1 cellular context compared by ENCODE assay signal in the genomic region with DNA sequence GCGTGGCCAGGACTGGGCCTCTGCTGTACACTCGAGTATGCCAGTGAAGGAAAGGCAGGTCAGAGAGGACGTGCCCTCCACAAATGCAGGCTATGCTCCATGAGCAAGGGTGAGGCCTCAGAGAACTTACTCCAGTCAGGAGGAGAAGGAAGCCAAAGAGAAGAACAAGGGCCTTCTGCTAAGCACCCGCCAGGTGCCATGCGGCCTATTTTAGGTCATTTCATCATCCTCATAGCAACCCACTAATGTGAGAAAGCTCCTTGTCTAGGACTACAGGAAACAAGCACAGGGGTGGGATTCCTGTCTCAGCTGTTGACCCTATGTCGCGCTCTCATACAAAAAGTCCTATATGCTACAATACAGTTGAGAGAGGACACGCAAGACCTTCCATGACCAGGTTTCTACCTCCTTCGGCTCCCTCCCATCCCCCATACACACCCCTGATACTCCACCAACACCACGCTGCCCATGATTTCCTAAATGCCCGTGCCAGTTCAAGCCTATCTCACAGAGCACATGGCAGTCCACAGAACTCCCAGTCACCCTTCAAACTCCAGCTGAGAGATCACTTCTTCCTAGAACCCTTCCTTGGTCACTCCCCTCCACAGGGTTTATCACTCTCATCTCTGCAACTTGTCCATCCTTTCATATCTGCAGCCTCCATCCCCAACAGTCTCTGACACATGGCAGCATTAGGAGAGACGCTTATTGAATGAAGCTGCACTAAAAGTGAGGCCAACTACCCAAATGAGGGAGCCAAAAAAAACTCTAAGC.
TF ChIP-seq lines count a peak whose summit lies in the region.

No MANE protein-coding gene starts in this region.

TF ChIP-seq in K562, 482 proteins besides CTCF, POLR2A, EP300 and RAD21 (continued from another document and continues in another):
- TF ChIP-seq SAFB2 (IDR thresholded peaks at IDR 0.05; ENCODE audit: borderline replicate concordance, low read depth, low read length, severe bottlenecking) = no peak
- no peak for TF ChIP-seq ZNF121 (CRISPR knock-in tag; conservative IDR thresholded peaks at IDR 0.05)
- no peak for TF ChIP-seq ELF1 (tag; IDR thresholded peaks at IDR 0.05)
- no peak for TF ChIP-seq CSDE1 (IDR thresholded peaks at IDR 0.05)
- TF ChIP-seq, protein P1, sequence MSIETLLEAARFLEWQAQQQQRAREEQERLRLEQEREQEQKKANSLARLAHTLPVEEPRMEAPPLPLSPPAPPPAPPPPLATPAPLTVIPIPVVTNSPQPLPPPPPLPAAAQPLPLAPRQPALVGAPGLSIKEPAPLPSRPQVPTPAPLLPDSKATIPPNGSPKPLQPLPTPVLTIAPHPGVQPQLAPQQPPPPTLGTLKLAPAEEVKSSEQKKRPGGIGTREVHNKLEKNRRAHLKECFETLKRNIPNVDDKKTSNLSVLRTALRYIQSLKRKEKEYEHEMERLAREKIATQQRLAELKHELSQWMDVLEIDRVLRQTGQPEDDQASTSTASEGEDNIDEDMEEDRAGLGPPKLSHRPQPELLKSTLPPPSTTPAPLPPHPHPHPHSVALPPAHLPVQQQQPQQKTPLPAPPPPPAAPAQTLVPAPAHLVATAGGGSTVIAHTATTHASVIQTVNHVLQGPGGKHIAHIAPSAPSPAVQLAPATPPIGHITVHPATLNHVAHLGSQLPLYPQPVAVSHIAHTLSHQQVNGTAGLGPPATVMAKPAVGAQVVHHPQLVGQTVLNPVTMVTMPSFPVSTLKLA (conservative IDR thresholded peaks at IDR 0.05) = peak; percentile 59 to 82
- no peak for TF ChIP-seq CBX8 (IDR thresholded peaks at IDR 0.05; ENCODE audit: borderline replicate concordance, extremely low read depth, low read depth, low read length, poor library complexity, severe bottlenecking)
- TF ChIP-seq, protein P2, sequence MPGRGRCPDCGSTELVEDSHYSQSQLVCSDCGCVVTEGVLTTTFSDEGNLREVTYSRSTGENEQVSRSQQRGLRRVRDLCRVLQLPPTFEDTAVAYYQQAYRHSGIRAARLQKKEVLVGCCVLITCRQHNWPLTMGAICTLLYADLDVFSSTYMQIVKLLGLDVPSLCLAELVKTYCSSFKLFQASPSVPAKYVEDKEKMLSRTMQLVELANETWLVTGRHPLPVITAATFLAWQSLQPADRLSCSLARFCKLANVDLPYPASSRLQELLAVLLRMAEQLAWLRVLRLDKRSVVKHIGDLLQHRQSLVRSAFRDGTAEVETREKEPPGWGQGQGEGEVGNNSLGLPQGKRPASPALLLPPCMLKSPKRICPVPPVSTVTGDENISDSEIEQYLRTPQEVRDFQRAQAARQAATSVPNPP (IDR thresholded peaks at IDR 0.05; ENCODE audit: borderline replicate concordance, insufficient read depth, insufficient read length) = no peak
- TF ChIP-seq, protein P3, sequence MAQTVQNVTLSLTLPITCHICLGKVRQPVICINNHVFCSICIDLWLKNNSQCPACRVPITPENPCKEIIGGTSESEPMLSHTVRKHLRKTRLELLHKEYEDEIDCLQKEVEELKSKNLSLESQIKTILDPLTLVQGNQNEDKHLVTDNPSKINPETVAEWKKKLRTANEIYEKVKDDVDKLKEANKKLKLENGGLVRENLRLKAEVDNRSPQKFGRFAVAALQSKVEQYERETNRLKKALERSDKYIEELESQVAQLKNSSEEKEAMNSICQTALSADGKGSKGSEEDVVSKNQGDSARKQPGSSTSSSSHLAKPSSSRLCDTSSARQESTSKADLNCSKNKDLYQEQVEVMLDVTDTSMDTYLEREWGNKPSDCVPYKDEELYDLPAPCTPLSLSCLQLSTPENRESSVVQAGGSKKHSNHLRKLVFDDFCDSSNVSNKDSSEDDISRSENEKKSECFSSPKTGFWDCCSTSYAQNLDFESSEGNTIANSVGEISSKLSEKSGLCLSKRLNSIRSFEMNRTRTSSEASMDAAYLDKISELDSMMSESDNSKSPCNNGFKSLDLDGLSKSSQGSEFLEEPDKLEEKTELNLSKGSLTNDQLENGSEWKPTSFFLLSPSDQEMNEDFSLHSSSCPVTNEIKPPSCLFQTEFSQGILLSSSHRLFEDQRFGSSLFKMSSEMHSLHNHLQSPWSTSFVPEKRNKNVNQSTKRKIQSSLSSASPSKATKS (CRISPR knock-in tag; IDR thresholded peaks at IDR 0.05) = no peak
- no peak for TF ChIP-seq HLTF (IDR thresholded peaks at IDR 0.05)
- no peak for TF ChIP-seq ZNF232 (CRISPR knock-in tag; IDR thresholded peaks at IDR 0.05)
- peak; percentile 87 for TF ChIP-seq EP400 (IDR thresholded peaks at IDR 0.05)
- no peak for TF ChIP-seq FUS (optimal IDR thresholded peaks at IDR 0.05; ENCODE audit: low read depth, low read length)
- no peak for TF ChIP-seq MTF1 (CRISPR knock-in tag; IDR thresholded peaks at IDR 0.05; ENCODE audit: borderline replicate concordance)
- TF ChIP-seq, protein P4, sequence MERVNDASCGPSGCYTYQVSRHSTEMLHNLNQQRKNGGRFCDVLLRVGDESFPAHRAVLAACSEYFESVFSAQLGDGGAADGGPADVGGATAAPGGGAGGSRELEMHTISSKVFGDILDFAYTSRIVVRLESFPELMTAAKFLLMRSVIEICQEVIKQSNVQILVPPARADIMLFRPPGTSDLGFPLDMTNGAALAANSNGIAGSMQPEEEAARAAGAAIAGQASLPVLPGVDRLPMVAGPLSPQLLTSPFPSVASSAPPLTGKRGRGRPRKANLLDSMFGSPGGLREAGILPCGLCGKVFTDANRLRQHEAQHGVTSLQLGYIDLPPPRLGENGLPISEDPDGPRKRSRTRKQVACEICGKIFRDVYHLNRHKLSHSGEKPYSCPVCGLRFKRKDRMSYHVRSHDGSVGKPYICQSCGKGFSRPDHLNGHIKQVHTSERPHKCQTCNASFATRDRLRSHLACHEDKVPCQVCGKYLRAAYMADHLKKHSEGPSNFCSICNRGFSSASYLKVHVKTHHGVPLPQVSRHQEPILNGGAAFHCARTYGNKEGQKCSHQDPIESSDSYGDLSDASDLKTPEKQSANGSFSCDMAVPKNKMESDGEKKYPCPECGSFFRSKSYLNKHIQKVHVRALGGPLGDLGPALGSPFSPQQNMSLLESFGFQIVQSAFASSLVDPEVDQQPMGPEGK (CRISPR knock-in tag; IDR thresholded peaks at IDR 0.05; ENCODE audit: borderline replicate concordance) = no peak
- peak in 1 of 2 experiments; percentile 44; a peak in 1 of 4 replicates for TF ChIP-seq TBL1XR1 (IDR thresholded peaks at IDR 0.05; ENCODE audit: low read length in 2 of 2)
- TF ChIP-seq, protein P5, sequence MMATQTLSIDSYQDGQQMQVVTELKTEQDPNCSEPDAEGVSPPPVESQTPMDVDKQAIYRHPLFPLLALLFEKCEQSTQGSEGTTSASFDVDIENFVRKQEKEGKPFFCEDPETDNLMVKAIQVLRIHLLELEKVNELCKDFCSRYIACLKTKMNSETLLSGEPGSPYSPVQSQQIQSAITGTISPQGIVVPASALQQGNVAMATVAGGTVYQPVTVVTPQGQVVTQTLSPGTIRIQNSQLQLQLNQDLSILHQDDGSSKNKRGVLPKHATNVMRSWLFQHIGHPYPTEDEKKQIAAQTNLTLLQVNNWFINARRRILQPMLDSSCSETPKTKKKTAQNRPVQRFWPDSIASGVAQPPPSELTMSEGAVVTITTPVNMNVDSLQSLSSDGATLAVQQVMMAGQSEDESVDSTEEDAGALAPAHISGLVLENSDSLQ (IDR thresholded peaks at IDR 0.05) = peak; percentile 77
- TF ChIP-seq, protein P6, sequence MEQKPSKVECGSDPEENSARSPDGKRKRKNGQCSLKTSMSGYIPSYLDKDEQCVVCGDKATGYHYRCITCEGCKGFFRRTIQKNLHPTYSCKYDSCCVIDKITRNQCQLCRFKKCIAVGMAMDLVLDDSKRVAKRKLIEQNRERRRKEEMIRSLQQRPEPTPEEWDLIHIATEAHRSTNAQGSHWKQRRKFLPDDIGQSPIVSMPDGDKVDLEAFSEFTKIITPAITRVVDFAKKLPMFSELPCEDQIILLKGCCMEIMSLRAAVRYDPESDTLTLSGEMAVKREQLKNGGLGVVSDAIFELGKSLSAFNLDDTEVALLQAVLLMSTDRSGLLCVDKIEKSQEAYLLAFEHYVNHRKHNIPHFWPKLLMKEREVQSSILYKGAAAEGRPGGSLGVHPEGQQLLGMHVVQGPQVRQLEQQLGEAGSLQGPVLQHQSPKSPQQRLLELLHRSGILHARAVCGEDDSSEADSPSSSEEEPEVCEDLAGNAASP (IDR thresholded peaks at IDR 0.05) = no peak
- no peak for TF ChIP-seq TOE1 (IDR thresholded peaks at IDR 0.05; ENCODE audit: borderline replicate concordance)
- no peak for TF ChIP-seq TOE1 (CRISPR knock-in tag; IDR thresholded peaks at IDR 0.05; ENCODE audit: borderline replicate concordance, low read depth)
- peak; percentile 69 for TF ChIP-seq SMAD4 (CRISPR knock-in tag; conservative IDR thresholded peaks at IDR 0.05)
- TF ChIP-seq TEAD4 (IDR thresholded peaks at IDR 0.05; ENCODE audit: low read length) = peak; percentile 52
- TF ChIP-seq TEAD4 (CRISPR knock-in tag; IDR thresholded peaks at IDR 0.05; ENCODE audit: borderline replicate concordance) = no peak
- no peak for TF ChIP-seq ZNF764 (CRISPR knock-in tag; IDR thresholded peaks at IDR 0.05; ENCODE audit: low read depth)
- no peak for TF ChIP-seq ZNF507 (tag; conservative IDR thresholded peaks at IDR 0.05)
- TF ChIP-seq TEAD2 (tag; IDR thresholded peaks at IDR 0.05) = no peak
- TF ChIP-seq ZBTB7A (IDR thresholded peaks at IDR 0.05; ENCODE audit: borderline replicate concordance, control insufficient read depth, low read depth, low read length) = no peak
- TF ChIP-seq PTBP1 (IDR thresholded peaks at IDR 0.05; ENCODE audit: low read depth, low read length) = no peak
- TF ChIP-seq JUND (IDR thresholded peaks at IDR 0.05; ENCODE audit: borderline replicate concordance, low read depth, low read length) = peak; percentile 32; the same call in 1 of the 2 replicates
- TF ChIP-seq JUND (tag; IDR thresholded peaks at IDR 0.05; ENCODE audit: borderline replicate concordance, low read depth, low read length) = peak; percentile 50; the same call in 1 of the 3 replicates
- TF ChIP-seq, protein P7, sequence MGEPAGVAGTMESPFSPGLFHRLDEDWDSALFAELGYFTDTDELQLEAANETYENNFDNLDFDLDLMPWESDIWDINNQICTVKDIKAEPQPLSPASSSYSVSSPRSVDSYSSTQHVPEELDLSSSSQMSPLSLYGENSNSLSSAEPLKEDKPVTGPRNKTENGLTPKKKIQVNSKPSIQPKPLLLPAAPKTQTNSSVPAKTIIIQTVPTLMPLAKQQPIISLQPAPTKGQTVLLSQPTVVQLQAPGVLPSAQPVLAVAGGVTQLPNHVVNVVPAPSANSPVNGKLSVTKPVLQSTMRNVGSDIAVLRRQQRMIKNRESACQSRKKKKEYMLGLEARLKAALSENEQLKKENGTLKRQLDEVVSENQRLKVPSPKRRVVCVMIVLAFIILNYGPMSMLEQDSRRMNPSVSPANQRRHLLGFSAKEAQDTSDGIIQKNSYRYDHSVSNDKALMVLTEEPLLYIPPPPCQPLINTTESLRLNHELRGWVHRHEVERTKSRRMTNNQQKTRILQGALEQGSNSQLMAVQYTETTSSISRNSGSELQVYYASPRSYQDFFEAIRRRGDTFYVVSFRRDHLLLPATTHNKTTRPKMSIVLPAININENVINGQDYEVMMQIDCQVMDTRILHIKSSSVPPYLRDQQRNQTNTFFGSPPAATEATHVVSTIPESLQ (CRISPR knock-in tag; IDR thresholded peaks at IDR 0.05) = no peak
- TF ChIP-seq, protein P8, sequence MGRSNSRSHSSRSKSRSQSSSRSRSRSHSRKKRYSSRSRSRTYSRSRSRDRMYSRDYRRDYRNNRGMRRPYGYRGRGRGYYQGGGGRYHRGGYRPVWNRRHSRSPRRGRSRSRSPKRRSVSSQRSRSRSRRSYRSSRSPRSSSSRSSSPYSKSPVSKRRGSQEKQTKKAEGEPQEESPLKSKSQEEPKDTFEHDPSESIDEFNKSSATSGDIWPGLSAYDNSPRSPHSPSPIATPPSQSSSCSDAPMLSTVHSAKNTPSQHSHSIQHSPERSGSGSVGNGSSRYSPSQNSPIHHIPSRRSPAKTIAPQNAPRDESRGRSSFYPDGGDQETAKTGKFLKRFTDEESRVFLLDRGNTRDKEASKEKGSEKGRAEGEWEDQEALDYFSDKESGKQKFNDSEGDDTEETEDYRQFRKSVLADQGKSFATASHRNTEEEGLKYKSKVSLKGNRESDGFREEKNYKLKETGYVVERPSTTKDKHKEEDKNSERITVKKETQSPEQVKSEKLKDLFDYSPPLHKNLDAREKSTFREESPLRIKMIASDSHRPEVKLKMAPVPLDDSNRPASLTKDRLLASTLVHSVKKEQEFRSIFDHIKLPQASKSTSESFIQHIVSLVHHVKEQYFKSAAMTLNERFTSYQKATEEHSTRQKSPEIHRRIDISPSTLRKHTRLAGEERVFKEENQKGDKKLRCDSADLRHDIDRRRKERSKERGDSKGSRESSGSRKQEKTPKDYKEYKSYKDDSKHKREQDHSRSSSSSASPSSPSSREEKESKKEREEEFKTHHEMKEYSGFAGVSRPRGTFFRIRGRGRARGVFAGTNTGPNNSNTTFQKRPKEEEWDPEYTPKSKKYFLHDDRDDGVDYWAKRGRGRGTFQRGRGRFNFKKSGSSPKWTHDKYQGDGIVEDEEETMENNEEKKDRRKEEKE (IDR thresholded peaks at IDR 0.05; ENCODE audit: borderline replicate concordance in 1 of 2, control insufficient read depth in 1 of 2, low read depth in 2 of 2, low read length in 1 of 2) = no peak
- TF ChIP-seq SETDB1 (IDR thresholded peaks at IDR 0.05; ENCODE audit: low read length) = no peak
- no peak for TF ChIP-seq BRCA1 (IDR thresholded peaks at IDR 0.05)
- TF ChIP-seq BRCA1 (CRISPR knock-in tag; IDR thresholded peaks at IDR 0.05) = no peak
- TF ChIP-seq ZNF165 (CRISPR knock-in tag; IDR thresholded peaks at IDR 0.05; ENCODE audit: borderline replicate concordance) = no peak
- TF ChIP-seq RBM25 (IDR thresholded peaks at IDR 0.05; ENCODE audit: low read depth, low read length, severe bottlenecking) = no peak
- no peak; the same call in 1 of the 2 replicates for TF ChIP-seq FOSL1 (tag; conservative IDR thresholded peaks at IDR 0.05)
- TF ChIP-seq, protein P9, sequence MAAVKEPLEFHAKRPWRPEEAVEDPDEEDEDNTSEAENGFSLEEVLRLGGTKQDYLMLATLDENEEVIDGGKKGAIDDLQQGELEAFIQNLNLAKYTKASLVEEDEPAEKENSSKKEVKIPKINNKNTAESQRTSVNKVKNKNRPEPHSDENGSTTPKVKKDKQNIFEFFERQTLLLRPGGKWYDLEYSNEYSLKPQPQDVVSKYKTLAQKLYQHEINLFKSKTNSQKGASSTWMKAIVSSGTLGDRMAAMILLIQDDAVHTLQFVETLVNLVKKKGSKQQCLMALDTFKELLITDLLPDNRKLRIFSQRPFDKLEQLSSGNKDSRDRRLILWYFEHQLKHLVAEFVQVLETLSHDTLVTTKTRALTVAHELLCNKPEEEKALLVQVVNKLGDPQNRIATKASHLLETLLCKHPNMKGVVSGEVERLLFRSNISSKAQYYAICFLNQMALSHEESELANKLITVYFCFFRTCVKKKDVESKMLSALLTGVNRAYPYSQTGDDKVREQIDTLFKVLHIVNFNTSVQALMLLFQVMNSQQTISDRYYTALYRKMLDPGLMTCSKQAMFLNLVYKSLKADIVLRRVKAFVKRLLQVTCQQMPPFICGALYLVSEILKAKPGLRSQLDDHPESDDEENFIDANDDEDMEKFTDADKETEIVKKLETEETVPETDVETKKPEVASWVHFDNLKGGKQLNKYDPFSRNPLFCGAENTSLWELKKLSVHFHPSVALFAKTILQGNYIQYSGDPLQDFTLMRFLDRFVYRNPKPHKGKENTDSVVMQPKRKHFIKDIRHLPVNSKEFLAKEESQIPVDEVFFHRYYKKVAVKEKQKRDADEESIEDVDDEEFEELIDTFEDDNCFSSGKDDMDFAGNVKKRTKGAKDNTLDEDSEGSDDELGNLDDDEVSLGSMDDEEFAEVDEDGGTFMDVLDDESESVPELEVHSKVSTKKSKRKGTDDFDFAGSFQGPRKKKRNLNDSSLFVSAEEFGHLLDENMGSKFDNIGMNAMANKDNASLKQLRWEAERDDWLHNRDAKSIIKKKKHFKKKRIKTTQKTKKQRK (IDR thresholded peaks at IDR 0.05; ENCODE audit: borderline replicate concordance, low read depth, low read length) = no peak
- TF ChIP-seq ZNF316 (IDR thresholded peaks at IDR 0.05) = no peak
